ENCODE assay signal across 15 cellular contexts in genomic region chr3:42673082-42673481, GRCh38. TPM values are rescaled to one million over a fixed set of nuclear protein-coding genes. Genes with fewer than 3 reads are reported as not detected.
DNase-seq lines count a peak whose midpoint lies in the region; ATAC-seq and TF ChIP-seq lines count a peak whose summit lies in the region.
"Had no signal": no experiment of that assay in that cellular context is flagged by ENCODE, and none has a peak within 500 bp of the region (broad histone marks: within the 10 kb centered on the region; RNA-seq: fewer than 3 reads in every experiment).

No MANE protein-coding gene starts in this region.

- H3K4ac ChIP-seq in neuronal stem cell (ENCODE audit: low read length): no peak overlapping the region

- H2BK5ac ChIP-seq in neuronal stem cell (ENCODE audit: low read length): no peak overlapping the region

- intact Hi-C loops in upper lobe of right lung (cut with DNase I): no loop called here

- H3K79me1 ChIP-seq in neuronal stem cell (ENCODE audit: low read depth, low read length): no peaks in the 10 kb centered on the region

- H3K18ac ChIP-seq in neuronal stem cell (ENCODE audit: low read length): no peak overlapping the region

- no peak overlapping the region for H3K9ac ChIP-seq in neuronal stem cell (ENCODE audit: low read depth, low read length, poor library complexity)
- H3K9ac ChIP-seq: BLaER1 had no signal

- DNase-seq in activated CD8-positive, alpha-beta memory T cell treated with anti-CD3 and anti-CD28 coated beads, Interleukin-2, amount 50 U/mL, for 4 hours: peak; percentile 2
- DNase-seq in activated CD8-positive, alpha-beta memory T cell treated with anti-CD3 and anti-CD28 coated beads for 24 hours: no peak
- peak; percentile 4 for DNase-seq in WERI-Rb-1
- no peak for DNase-seq in neuronal stem cell (ENCODE audit: low spot score)
- DNase-seq in upper lobe of right lung: peak; percentile 34
- DNase-seq in C1 segment of cervical spinal cord (lab: John Stamatoyannopoulos, UW): no peak
- DNase-seq in midbrain (lab: John Stamatoyannopoulos, UW): no peak
- DNase-seq: 8988T; AML-193; CD4-positive, CD25-positive, alpha-beta regulatory T cell; DMS53; GF-D8 had no signal

- no peak overlapping the region for H2AK5ac ChIP-seq in neuronal stem cell (ENCODE audit: low read depth, low read length)

- H4K91ac ChIP-seq in neuronal stem cell (ENCODE audit: low read depth, low read length, poor library complexity): no peak overlapping the region

- H2BK15ac ChIP-seq in neuronal stem cell (ENCODE audit: low read length): no peak overlapping the region

- H3K36me3 ChIP-seq in WERI-Rb-1 (no peaks in the 10 kb centered on the region), neuronal stem cell (replicated peaks in 1 of 2; ENCODE audit: control insufficient read depth in 2 of 2, insufficient read depth in 2 of 2, low read length in 2 of 2) (no peaks in the 10 kb centered on the region), upper lobe of right lung (no peaks in the 10 kb centered on the region)
- H3K36me3 ChIP-seq: BLaER1 had no signal

- H3K4me2 ChIP-seq in neuronal stem cell (ENCODE audit: insufficient read depth, low read length, poor library complexity, severe bottlenecking): no peak overlapping the region
- H3K4me2 ChIP-seq: BLaER1 had no signal

- H3K27me3 ChIP-seq in WERI-Rb-1 (ENCODE audit: insufficient read depth, low read depth, severe bottlenecking): no peaks in the 10 kb centered on the region
- H3K27me3 ChIP-seq in neuronal stem cell (ENCODE audit: control insufficient read depth in 3 of 3, insufficient read depth in 3 of 3, low read depth in 1 of 3, low read length in 3 of 3): peaks cover 0 to 5% (median 0%) of the 10 kb centered on the region in 3 experiments
- H3K27me3 ChIP-seq in upper lobe of right lung: no peaks in the 10 kb centered on the region
- H3K27me3 ChIP-seq: BLaER1 had no signal

- H2AFZ ChIP-seq in neuronal stem cell (ENCODE audit: low read length): no peak overlapping the region

- no peak for ATAC-seq in upper lobe of right lung
- ATAC-seq: HCT116 had no signal

- no peak for TF ChIP-seq CTCF in WERI-Rb-1 (IDR thresholded peaks at IDR 0.05; ENCODE audit: low read depth, low read length)
- no peak for TF ChIP-seq CTCF in upper lobe of right lung (IDR thresholded peaks at IDR 0.05)

- no peak overlapping the region for H3K4me3 ChIP-seq in WERI-Rb-1 (ENCODE audit: low read depth, low read length)
- H3K4me3 ChIP-seq in neuronal stem cell (ENCODE audit: low read length in 2 of 2): no peak overlapping the region
- no peak overlapping the region for H3K4me3 ChIP-seq in upper lobe of right lung
- H3K4me3 ChIP-seq: BLaER1 had no signal

- H3K27ac ChIP-seq in WERI-Rb-1 (no peak overlapping the region), neuronal stem cell (replicated peaks; ENCODE audit: low read length) (no peak overlapping the region), upper lobe of right lung (no peak overlapping the region)
- H3K27ac ChIP-seq: BLaER1 had no signal

- H4K8ac ChIP-seq in neuronal stem cell (ENCODE audit: low read depth, low read length): no peak overlapping the region

- peaks cover 0 to under 1% of the 10 kb centered on the region in 2 donors for H3K4me1 ChIP-seq in neuronal stem cell (ENCODE audit: control insufficient read depth in 2 of 2, insufficient read depth in 1 of 2, low read depth in 1 of 2, low read length in 2 of 2)
- H3K4me1 ChIP-seq in upper lobe of right lung: no peaks in the 10 kb centered on the region

- H3K9me3 ChIP-seq in WERI-Rb-1 (ENCODE audit: severe bottlenecking): peaks cover 11% of the 10 kb centered on the region
- peaks cover 4 to 9% of the 10 kb centered on the region in 2 donors for H3K9me3 ChIP-seq in neuronal stem cell (replicated peaks in 1 of 2; ENCODE audit: control insufficient read depth in 2 of 2, insufficient read depth in 1 of 2, low read depth in 1 of 2, low read length in 2 of 2)
- no peaks in the 10 kb centered on the region for H3K9me3 ChIP-seq in upper lobe of right lung

- H2BK120ac ChIP-seq in neuronal stem cell (ENCODE audit: low read depth, low read length): no peak overlapping the region

- H3K23ac ChIP-seq in neuronal stem cell (ENCODE audit: low read depth, low read length, poor library complexity): peak overlapping the region; percentile 91

- no peak overlapping the region for H2BK12ac ChIP-seq in neuronal stem cell (ENCODE audit: low read length)

- H3K14ac ChIP-seq in neuronal stem cell (ENCODE audit: low read length): no peak overlapping the region

RNA-seq across cellular contexts. Expression of gene KLHL40, which starts 12.3 kb away (rescaled TPM):
- polyA plus RNA-seq in neuronal stem cell (2013, experiment 1 of 2): not detected
- not detected for polyA plus RNA-seq in neuronal stem cell (2013, experiment 2 of 2)
- not detected for total RNA-seq in upper lobe of right lung
- total RNA-seq: CD4-positive, CD25-positive, alpha-beta regulatory T cell; H4 had no signal
- polyA plus RNA-seq: CD4-positive, CD25-positive, alpha-beta regulatory T cell had no signal

RNA-seq across cellular contexts. Expression of gene ZBTB47, which starts 19.6 kb away (rescaled TPM):
- 2.7 TPM for polyA plus RNA-seq in neuronal stem cell (2013, experiment 1 of 2)
- polyA plus RNA-seq in neuronal stem cell (2013, experiment 2 of 2): 2.8 TPM
- total RNA-seq in upper lobe of right lung: 28.1 TPM
- polyA plus RNA-seq: CD4-positive, CD25-positive, alpha-beta regulatory T cell had no signal

RNA-seq across cellular contexts. Expression of gene HHATL, which starts 29.5 kb away (rescaled TPM):
- polyA plus RNA-seq in neuronal stem cell (2013, experiment 1 of 2): not detected
- polyA plus RNA-seq in neuronal stem cell (2013, experiment 2 of 2): not detected
- total RNA-seq in upper lobe of right lung: not detected
- total RNA-seq: CD4-positive, CD25-positive, alpha-beta regulatory T cell; H4 had no signal
- polyA plus RNA-seq: CD4-positive, CD25-positive, alpha-beta regulatory T cell had no signal

Comparison
In these comparisons a context has a peak if more than half of its experiments do, and no peak if none do; other contexts are left out.
1. DNase-seq: peak in activated CD8-positive, alpha-beta memory T cell treated with anti-CD3 and anti-CD28 coated beads, Interleukin-2, amount 50 U/mL, for 4 hours (single experiment), WERI-Rb-1 (single experiment) and upper lobe of right lung (single experiment); none in activated CD8-positive, alpha-beta memory T cell treated with anti-CD3 and anti-CD28 coated beads for 24 hours (single experiment), neuronal stem cell (single experiment), C1 segment of cervical spinal cord (0 of 14) and midbrain (single experiment).